In genomic region chr9:92404437-92404836, GRCh38 we compare ENCODE assay signal across 16 cellular contexts. TPM values are rescaled to one million over a fixed set of nuclear protein-coding genes. Genes with fewer than 3 reads are reported as not detected.
DNase-seq lines count a peak whose midpoint lies in the region; ATAC-seq, FAIRE-seq and TF ChIP-seq lines count a peak whose summit lies in the region.
"Had no signal": no experiment of that assay in that cellular context is flagged by ENCODE, and none has a peak within 500 bp of the region (broad histone marks: within the 10 kb centered on the region; RNA-seq: fewer than 3 reads in every experiment).

Gene OGN, minus strand, starts transcription at chr9:92404578. Its CDS starts 1,171 bp downstream, at chr9:92403407.

- H3K27ac ChIP-seq in ovary = peak within 1 kb of the TSS in 1 of 2 donors; percentile 17
- H3K27ac ChIP-seq: body of pancreas, suprapubic skin had no signal

- H3K4me3 ChIP-seq in ovary = peak within 1 kb of the TSS; percentile 13
- H3K4me3 ChIP-seq: body of pancreas, GM12878, suprapubic skin had no signal

- H3K4me1 Mint-ChIP-seq in effector memory CD8-positive, alpha-beta T cell (ENCODE audit: low read depth in 2 of 2) = peaks cover 11 to 15% of the 10 kb centered on the region in 2 donors

- H3K27ac Mint-ChIP-seq in effector memory CD8-positive, alpha-beta T cell = no peak within 1 kb of the TSS

- no peak within 1 kb of the TSS for H3K4me3 Mint-ChIP-seq in effector memory CD8-positive, alpha-beta T cell

- no peaks in the 10 kb centered on the region for H3K27me3 Mint-ChIP-seq in effector memory CD8-positive, alpha-beta T cell

- no peaks in the 10 kb centered on the region for H3K27me3 ChIP-seq in ovary
- H3K27me3 ChIP-seq: body of pancreas, suprapubic skin had no signal

- no peaks in the 10 kb centered on the region for H3K36me3 Mint-ChIP-seq in effector memory CD8-positive, alpha-beta T cell (ENCODE audit: insufficient read depth)

- H3K36me3 ChIP-seq in ovary = no peaks in the 10 kb centered on the region
- H3K36me3 ChIP-seq: suprapubic skin had no signal

- DNase-seq in Right ventricle myocardium superior (no peak), Right ventricle myocardium inferior (ENCODE audit: missing footprints) (no peak), frontal cortex (ENCODE audit: low spot score in 2 of 2) (no peak), ovary (no peak), dermis blood vessel endothelial cell (no peak)
- DNase-seq in effector memory CD8-positive, alpha-beta T cell = no peak
- DNase-seq: activated T-cell treated with anti-CD3 and anti-CD28 coated beads, Interleukin-2, amount 50 U/mL, for 48 hours; body of pancreas; DMS79; SW 1271 had no signal

- WGBS in ovary, 3 donors = 10 to 17% (median 15%) methylated on average over 2 of the region's 2 CpGs

- no peak for TF ChIP-seq POLR2A in ovary (IDR thresholded peaks at IDR 0.05)

- TF ChIP-seq EP300 in ovary (IDR thresholded peaks at IDR 0.05) = no peak

- no peaks in the 10 kb centered on the region for H3K9me3 Mint-ChIP-seq in effector memory CD8-positive, alpha-beta T cell

- no peak for TF ChIP-seq CTCF in ovary (IDR thresholded peaks at IDR 0.05)

- peaks cover 2% of the 10 kb centered on the region for H3K4me1 ChIP-seq in ovary (ENCODE audit: insufficient read depth)
- H3K4me1 ChIP-seq: body of pancreas had no signal

- intact Hi-C loops in Right ventricle myocardium superior (cut with DNase I) (loop anchor here (10.0 kb wide), 1 partner anchor 60 kb away; no protein-coding TSS in a partner anchor), Right ventricle myocardium inferior (cut with DNase I) (no loop called here), ovary (cut with DNase I) (no loop called here)

- ATAC-seq in Right ventricle myocardium superior (ENCODE audit: poor library complexity) (peak; percentile 63), Right ventricle myocardium inferior (no peak), HG03521 (IDR thresholded peaks at IDR 0.05; ENCODE audit: unreplicated experiment) (no peak), HG02870 (IDR thresholded peaks at IDR 0.05; ENCODE audit: unreplicated experiment) (no peak)
- no peak for ATAC-seq in effector memory CD8-positive, alpha-beta T cell (replicated peaks)
- ATAC-seq: activated CD4-positive, CD25-positive, alpha-beta regulatory T cell treated with anti-CD3 and anti-CD28 coated beads, Interleukin-2, amount 50 U/mL, for 24 hours; body of pancreas; GM12878 had no signal

- no peak for FAIRE-seq in frontal cortex (lab: Jason Lieb, UNC)
- FAIRE-seq: GM12878 had no signal

- H3K9me3 ChIP-seq in ovary = no peaks in the 10 kb centered on the region
- H3K9me3 ChIP-seq: body of pancreas, suprapubic skin had no signal

RNA-seq across cellular contexts. Expression of gene OGN, which starts in this region (rescaled TPM):
- total RNA-seq in Right ventricle myocardium superior (10.0 TPM), Right ventricle myocardium inferior (9.3 TPM), frontal cortex (17.5 TPM), ovary (100 to 1,000 TPM in 2 of 7 donors, 10 to 100 TPM in 5; 19.3 to 129 (median 57.7) TPM), dermis blood vessel endothelial cell (not detected in 2 replicates)
- 100 to 1,000 TPM; 130 to 217 TPM for polyA plus RNA-seq in ovary
- total RNA-seq: myocyte had no signal

Comparison
In these comparisons a context has a peak if more than half of its experiments do, and no peak if none do; other contexts are left out.
1. RNA of gene OGN (total RNA-seq): 19.3 to 129 TPM in ovary, 17.5 TPM in frontal cortex (single experiment), 10.0 TPM in Right ventricle myocardium superior (single experiment) and 9.3 TPM in Right ventricle myocardium inferior (single experiment); not detected in dermis blood vessel endothelial cell; every median in the first group is over 10 times any median in the second.